In the genomic region with DNA sequence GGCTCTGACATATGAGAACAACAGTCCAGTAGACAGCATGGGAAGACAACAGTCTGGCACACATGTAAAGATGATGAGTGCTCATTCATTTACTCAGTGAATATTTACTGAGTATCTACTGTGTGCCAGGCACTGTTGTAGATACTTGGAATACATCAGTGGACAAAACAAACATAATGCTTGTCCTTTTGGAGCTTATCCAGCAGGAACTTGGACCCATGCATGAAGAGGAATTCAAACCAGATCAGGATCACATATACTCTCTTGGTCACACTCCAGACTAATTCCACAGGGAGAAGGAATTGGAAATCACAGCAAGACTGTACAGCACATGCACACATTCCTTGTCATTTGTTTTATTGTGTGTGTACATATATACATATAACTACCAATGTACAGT, we compare ENCODE assay signal across 20 cellular contexts.
DNase-seq lines count a peak whose midpoint lies in the region; ATAC-seq and TF ChIP-seq lines count a peak whose summit lies in the region.
"Had no signal": no experiment of that assay in that cellular context is flagged by ENCODE, and none has a peak within 500 bp of the region (broad histone marks: within the 10 kb centered on the region; RNA-seq: fewer than 3 reads in every experiment).

No MANE protein-coding gene starts in this region.

- H3K9me3 ChIP-seq in transverse colon: no peaks in the 10 kb centered on the region
- H3K9me3 ChIP-seq: A549, BLaER1 had no signal

- in situ Hi-C loops in G401 (cut with HindIII; ENCODE audit: low sequenced_read_pairs) (no loop called here), transverse colon (cut with MboI; ENCODE audit: low pct_ligation_motif_present in 1 of 4, low pct_unique_long_range_greater_than_20kb in 1 of 4, low sequenced_read_pairs in 3 of 4) (loop anchor here in 3 of 4 donors (25.0 kb wide), 2 partner anchors 224 to 424 kb away; no protein-coding TSS in a partner anchor)

- no peak overlapping the region for H3K4me3 ChIP-seq in AG10803 (ENCODE audit: low read length)
- no peak overlapping the region for H3K4me3 ChIP-seq in LNCaP clone FGC (ENCODE audit: low read depth, low read length)
- H3K4me3 ChIP-seq in fibroblast of mammary gland (ENCODE audit: control insufficient read depth, low read depth, low read length): no peak overlapping the region
- H3K4me3 ChIP-seq in transverse colon: no peak overlapping the region
- H3K4me3 ChIP-seq: A549, BLaER1, K562 had no signal

- no peak for TF ChIP-seq EP300 in transverse colon (IDR thresholded peaks at IDR 0.05; ENCODE audit: low read depth)

- H3K36me3 Mint-ChIP-seq in stimulated activated memory B cell treated with anti-CD40 and anti-IgM and Interleukin-4, amounts not matched to agents 10 μg/mL and 1 μg/mL and 100 μg/mL, for 72 hours: no peaks in the 10 kb centered on the region
- H3K36me3 Mint-ChIP-seq: CD8-positive, alpha-beta T cell had no signal

- intact Hi-C loops in transverse colon (cut with DNase I; ENCODE audit: low total_unique reads): loop anchor here (5.0 kb wide), 2 partner anchors 429 to 749 kb away; no protein-coding TSS in a partner anchor

- H3K27ac Mint-ChIP-seq in stimulated activated memory B cell treated with anti-CD40 and anti-IgM and Interleukin-4, amounts not matched to agents 10 μg/mL and 1 μg/mL and 100 μg/mL, for 72 hours: no peak overlapping the region
- H3K27ac Mint-ChIP-seq: CD8-positive, alpha-beta T cell; HFFc6 had no signal

- no peaks in the 10 kb centered on the region for H3K27me3 Mint-ChIP-seq in stimulated activated memory B cell treated with anti-CD40 and anti-IgM and Interleukin-4, amounts not matched to agents 10 μg/mL and 1 μg/mL and 100 μg/mL, for 72 hours

- DNase-seq in AG10803 (ENCODE audit: low read depth) (peak; percentile 6), LNCaP clone FGC (ENCODE audit: low read depth) (peak; percentile 74), fibroblast of mammary gland (ENCODE audit: low read depth) (peak; percentile 3), G401 (ENCODE audit: low spot score) (no peak), transverse colon (no peak), T-helper 2 cell (no peak)
- DNase-seq: Calu3; CD8-positive, alpha-beta T cell; DMS79 treated with DMSO at 0.1 percent for 48 hours; EL; GOT3; H7; HFFc6; IMR-90 had no signal

- ATAC-seq in stimulated activated memory B cell treated with anti-CD40 and anti-IgM and Interleukin-4, amounts not matched to agents 10 μg/mL and 1 μg/mL and 100 μg/mL, for 72 hours: peak; percentile 12
- ATAC-seq: A549; CD8-positive, alpha-beta T cell; HCT116; K562 had no signal

- TF ChIP-seq CTCF in AG10803 (conservative IDR thresholded peaks at IDR 0.05; ENCODE audit: low read length): no peak
- TF ChIP-seq CTCF in LNCaP clone FGC (IDR thresholded peaks at IDR 0.05; ENCODE audit: control insufficient read depth, extremely low read depth, insufficient read depth): no peak
- no peak for TF ChIP-seq CTCF in fibroblast of mammary gland (conservative IDR thresholded peaks at IDR 0.05; ENCODE audit: control insufficient read depth, insufficient read depth, low read depth, low read length)
- TF ChIP-seq CTCF in transverse colon (IDR thresholded peaks at IDR 0.05): no peak

- peaks cover 11% of the 10 kb centered on the region for H3K27me3 ChIP-seq in transverse colon
- H3K27me3 ChIP-seq: BLaER1 had no signal

- peaks cover 0 to 5% (median 0%) of the 10 kb centered on the region in 4 donors for H3K4me1 ChIP-seq in transverse colon
- H3K4me1 ChIP-seq: BLaER1 had no signal

- H3K4me3 Mint-ChIP-seq in stimulated activated memory B cell treated with anti-CD40 and anti-IgM and Interleukin-4, amounts not matched to agents 10 μg/mL and 1 μg/mL and 100 μg/mL, for 72 hours: no peak overlapping the region
- H3K4me3 Mint-ChIP-seq: CD8-positive, alpha-beta T cell; HFFc6 had no signal

- H3K36me3 ChIP-seq in transverse colon: no peaks in the 10 kb centered on the region
- H3K36me3 ChIP-seq: BLaER1 had no signal

- no peak for TF ChIP-seq POLR2A in transverse colon (IDR thresholded peaks at IDR 0.05)

- H3K9me3 Mint-ChIP-seq in stimulated activated memory B cell treated with anti-CD40 and anti-IgM and Interleukin-4, amounts not matched to agents 10 μg/mL and 1 μg/mL and 100 μg/mL, for 72 hours: no peaks in the 10 kb centered on the region
- H3K9me3 Mint-ChIP-seq: CD8-positive, alpha-beta T cell; HFFc6 had no signal

- H3K27ac ChIP-seq in transverse colon: no peak overlapping the region
- H3K27ac ChIP-seq: 22Rv1, A549, BLaER1 had no signal

- no peaks in the 10 kb centered on the region for H3K4me1 Mint-ChIP-seq in stimulated activated memory B cell treated with anti-CD40 and anti-IgM and Interleukin-4, amounts not matched to agents 10 μg/mL and 1 μg/mL and 100 μg/mL, for 72 hours

Comparison
In these comparisons a context has a peak if more than half of its experiments do, and no peak if none do; other contexts are left out.
1. DNase-seq: peak in AG10803 (single experiment), LNCaP clone FGC (single experiment) and fibroblast of mammary gland (single experiment); none in G401 (single experiment), transverse colon (single experiment) and T-helper 2 cell (0 of 5).